ENCODE assay signal across 11 cellular contexts in the genomic region with DNA sequence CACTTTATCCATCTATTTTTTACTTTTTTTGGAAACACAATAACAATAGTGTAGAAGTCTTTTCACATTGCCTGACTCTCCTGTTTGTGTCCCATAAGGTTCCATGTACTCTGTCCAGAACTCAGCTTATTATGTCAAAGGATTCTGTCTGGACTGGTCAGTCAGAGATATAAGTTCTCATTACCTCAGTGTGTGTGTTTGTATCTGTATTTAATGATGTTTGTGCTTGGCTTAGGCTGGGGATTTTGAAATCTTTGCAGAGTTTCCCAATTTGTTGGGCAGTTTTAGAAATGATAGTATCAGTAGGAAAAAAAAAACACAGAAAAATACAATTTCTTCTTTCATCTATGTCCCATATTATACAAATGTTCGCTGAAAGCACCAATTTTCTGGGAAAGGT.
A peak's percentile ranks its signal among the peaks of the same experiment; 100 is the strongest.
DNase-seq lines count a peak whose midpoint lies in the region; ATAC-seq, FAIRE-seq and TF ChIP-seq lines count a peak whose summit lies in the region.
"Had no signal": no experiment of that assay in that cellular context is flagged by ENCODE, and none has a peak within 500 bp of the region (broad histone marks: within the 10 kb centered on the region; RNA-seq: fewer than 3 reads in every experiment).

No MANE protein-coding gene starts in this region.

- H3K27ac ChIP-seq in mammary epithelial cell (ENCODE audit: insufficient read depth, low read depth, low read length) = no peak overlapping the region
- H3K27ac ChIP-seq in kidney (ENCODE audit: low read depth in 2 of 2, low read length in 2 of 2) = peak overlapping the region; percentile 30 to 85

- H3K79me2 ChIP-seq in mammary epithelial cell (ENCODE audit: insufficient read depth, low read length) = no peaks in the 10 kb centered on the region

- CTCF ChIA-PET in mammary epithelial cell (lab: Charles Lee; ENCODE audit: low non-redundant PET) = no interaction called here

- DNase-seq in GM12891 (ENCODE audit: insufficient read length, low spot score) = no peak
- no peak for DNase-seq in mammary epithelial cell
- no peak for DNase-seq in kidney
- DNase-seq in NCI-H2196 treated with DMSO at 0.1 percent for 48 hours (lab: John Stamatoyannopoulos, UW; ENCODE audit: unreplicated experiment) = no peak
- DNase-seq in activated effector memory CD4-positive, alpha-beta T cell treated with anti-CD3 and anti-CD28 coated beads, Interleukin-2, amount 50 U/mL, for 16 hours = no peak
- DNase-seq: CD8-positive, alpha-beta memory T cell; MM.1S; naive B cell had no signal

- no peak for TF ChIP-seq POLR2A in GM12891 (IDR thresholded peaks at IDR 0.05; ENCODE audit: low read depth, low read length)

- intact Hi-C loops in mammary epithelial cell (cut with micrococcal nuclease) (loop anchor here (5.0 to 10.0 kb wide), 2 partner anchors 103 to 744 kb away; no protein-coding TSS in a partner anchor), kidney (cut with DNase I) (no loop called here)

- H3K9ac ChIP-seq in mammary epithelial cell (ENCODE audit: insufficient read depth, low read length) (no peak overlapping the region), kidney (ENCODE audit: low read length in 2 of 2) (no peak overlapping the region), skeletal muscle satellite cell (ENCODE audit: low read depth, low read length) (peak overlapping the region; percentile 4)

- ATAC-seq in HG02798 (IDR thresholded peaks at IDR 0.05; ENCODE audit: poor library complexity, unreplicated experiment) = no peak
- no peak for ATAC-seq in HG03354 (IDR thresholded peaks at IDR 0.05; ENCODE audit: poor library complexity, severe bottlenecking, unreplicated experiment)

- dilution Hi-C loops in mammary epithelial cell (cut with HindIII; ENCODE audit: low sequenced_read_pairs) = loop anchor here (25.0 kb wide), 2 partner anchors 297 to 872 kb away; no protein-coding TSS in a partner anchor

- FAIRE-seq in GM12891 (lab: Jason Lieb, UNC) (peak; percentile 55), kidney (lab: Jason Lieb, UNC) (no peak)

- H3K4me1 ChIP-seq in mammary epithelial cell (ENCODE audit: insufficient read depth, low read length) = peaks cover 17% of the 10 kb centered on the region
- peaks cover 12 to 25% of the 10 kb centered on the region in 2 donors for H3K4me1 ChIP-seq in kidney (ENCODE audit: control insufficient read depth in 1 of 2, insufficient read depth in 1 of 2, low read depth in 1 of 2, low read length in 2 of 2)
- H3K4me1 ChIP-seq in skeletal muscle satellite cell (ENCODE audit: control insufficient read depth, insufficient read depth, low read length) = peaks cover 32% of the 10 kb centered on the region

- WGBS in mammary epithelial cell (ENCODE audit: low coverage, missing lambda C conversion rate) = 0% methylated on average over 1 of the region's 1 CpG

- TF ChIP-seq CTCF in mammary epithelial cell (conservative IDR thresholded peaks at IDR 0.05 in 1 of 2, IDR thresholded peaks at IDR 0.05 in 1 of 2; ENCODE audit: extremely low read depth in 1 of 2, insufficient read depth in 1 of 2, low read depth in 1 of 2, low read length in 2 of 2) (no peak), kidney (IDR thresholded peaks at IDR 0.05; ENCODE audit: borderline replicate concordance, extremely low read depth, insufficient read depth) (no peak)

- in situ Hi-C loops in mammary epithelial cell (cut with MboI; ENCODE audit: low sequenced_read_pairs in 2 of 2) = loop anchor here in 1 of 2 donors (5.0 to 25.0 kb wide), 3 partner anchors 307 to 597 kb away; no protein-coding TSS in a partner anchor

- H3K4me3 ChIP-seq in mammary epithelial cell (replicated peaks in 1 of 3; ENCODE audit: insufficient read depth in 1 of 3, low read depth in 2 of 3, low read length in 3 of 3) (no peak overlapping the region), kidney (ENCODE audit: low read length in 2 of 2) (no peak overlapping the region), skeletal muscle satellite cell (ENCODE audit: low read length) (no peak overlapping the region)

- no TSS peak for BruUV-seq in mammary epithelial cell (replicated peaks; lab: Mats Ljungman, UMichigan)

- H3K9me3 ChIP-seq in mammary epithelial cell (replicated peaks; ENCODE audit: insufficient read depth, low read length) = no peaks in the 10 kb centered on the region
- no peaks in the 10 kb centered on the region for H3K9me3 ChIP-seq in kidney (ENCODE audit: control insufficient read depth in 1 of 2, low read length in 2 of 2)
- H3K9me3 ChIP-seq in skeletal muscle satellite cell (replicated peaks; ENCODE audit: low read length) = no peaks in the 10 kb centered on the region

- H2AFZ ChIP-seq in mammary epithelial cell (ENCODE audit: low read depth, low read length) = peak overlapping the region; percentile 26

- H3K4me2 ChIP-seq in mammary epithelial cell (ENCODE audit: insufficient read depth, low read depth, low read length) = peak overlapping the region; percentile 18
- peak overlapping the region; percentile 42 for H3K4me2 ChIP-seq in skeletal muscle satellite cell (ENCODE audit: low read length)

- no peaks in the 10 kb centered on the region for H4K20me1 ChIP-seq in mammary epithelial cell (ENCODE audit: insufficient read depth, low read length)

- H3K36me3 ChIP-seq in mammary epithelial cell (ENCODE audit: insufficient read depth, low read length) (no peaks in the 10 kb centered on the region), kidney (ENCODE audit: control insufficient read depth in 1 of 2, insufficient read depth in 2 of 2, low read length in 2 of 2) (no peaks in the 10 kb centered on the region), skeletal muscle satellite cell (ENCODE audit: insufficient read depth, low read length) (no peaks in the 10 kb centered on the region)

- H3K27me3 ChIP-seq in mammary epithelial cell (ENCODE audit: insufficient read depth, low read length) = no peaks in the 10 kb centered on the region
- H3K27me3 ChIP-seq in skeletal muscle satellite cell (ENCODE audit: control insufficient read depth, insufficient read depth, low read length) = no peaks in the 10 kb centered on the region

TF ChIP-seq in GM12891, 5 proteins besides CTCF, POLR2A, EP300 and RAD21:
- no peak for TF ChIP-seq SPI1 (IDR thresholded peaks at IDR 0.05; ENCODE audit: low read depth, low read length)
- no peak for TF ChIP-seq PAX5 (IDR thresholded peaks at IDR 0.05; ENCODE audit: insufficient read depth, low read length, severe bottlenecking)
- no peak for TF ChIP-seq POLR2AphosphoS5 (IDR thresholded peaks at IDR 0.05; ENCODE audit: low read depth, low read length)
- TF ChIP-seq POU2F2 (IDR thresholded peaks at IDR 0.05; ENCODE audit: low read depth, low read length) = no peak
- no peak for TF ChIP-seq TAF1 (IDR thresholded peaks at IDR 0.05; ENCODE audit: low read depth, low read length)
TF ChIP-seq in GM12891: peak in this region for 0.
